In genomic region chr13:45623516-45624090, GRCh38 we compare ENCODE assay signal across 10 cellular contexts. TPM values are rescaled to one million over a fixed set of nuclear protein-coding genes. Genes with fewer than 3 reads are reported as not detected.
DNase-seq lines count a peak whose midpoint lies in the region; ATAC-seq and TF ChIP-seq lines count a peak whose summit lies in the region.
"Had no signal": no experiment of that assay in that cellular context is flagged by ENCODE, and none has a peak within 500 bp of the region (broad histone marks: within the 10 kb centered on the region; RNA-seq: fewer than 3 reads in every experiment).

No MANE protein-coding gene starts in this region.

- H3K27me3 ChIP-seq in left ventricle myocardium inferior (ENCODE audit: low read depth) = peaks cover 67% of the 10 kb centered on the region
- peaks cover 0 to 61% (median 2%) of the 10 kb centered on the region in 4 donors for H3K27me3 ChIP-seq in esophagus squamous epithelium

- WGBS in esophagus squamous epithelium, 2 donors = 36 to 37% methylated on average over 5 of the region's 5 CpGs

- H3K4me1 ChIP-seq in left ventricle myocardium inferior = no peaks in the 10 kb centered on the region
- no peaks in the 10 kb centered on the region for H3K4me1 ChIP-seq in esophagus squamous epithelium

- H3K27ac ChIP-seq in left ventricle myocardium inferior (replicated peaks) = no peak overlapping the region
- H3K27ac ChIP-seq in esophagus squamous epithelium = no peak overlapping the region

- no peaks in the 10 kb centered on the region for H3K36me3 ChIP-seq in left ventricle myocardium inferior
- no peaks in the 10 kb centered on the region for H3K36me3 ChIP-seq in esophagus squamous epithelium

- no peak overlapping the region for H3K4me3 ChIP-seq in left ventricle myocardium inferior
- H3K4me3 ChIP-seq in esophagus squamous epithelium = no peak overlapping the region

- TF ChIP-seq POLR2A in esophagus squamous epithelium (IDR thresholded peaks at IDR 0.05) = no peak

- ATAC-seq in left cardiac atrium (no peak), HG02571 (IDR thresholded peaks at IDR 0.05; ENCODE audit: unreplicated experiment) (no peak), GM18861 (IDR thresholded peaks at IDR 0.05; ENCODE audit: unreplicated experiment) (no peak)

- H3K9me3 ChIP-seq in left ventricle myocardium inferior (replicated peaks) = peaks cover 13% of the 10 kb centered on the region
- H3K9me3 ChIP-seq in esophagus squamous epithelium = no peaks in the 10 kb centered on the region

- TF ChIP-seq CTCF in left ventricle myocardium inferior (IDR thresholded peaks at IDR 0.05; ENCODE audit: borderline replicate concordance) (peak; percentile 57), esophagus squamous epithelium (IDR thresholded peaks at IDR 0.05) (peak in 5 of 6 experiments; percentile 10 to 51 (median 32))

- intact Hi-C loops in left ventricle myocardium inferior (cut with micrococcal nuclease) (no loop called here), left cardiac atrium (cut with DNase I) (loop anchor here in 1 of 2 donors (10.0 kb wide), 2 partner anchors 171 to 501 kb away; no protein-coding TSS in a partner anchor), esophagus squamous epithelium (cut with DNase I) (no loop called here)

- DNase-seq in left ventricle myocardium inferior = no peak
- no peak for DNase-seq in left cardiac atrium
- peak; percentile 26 for DNase-seq in NCI-H460 (ENCODE audit: extremely low read depth, low read depth)
- DNase-seq in esophagus squamous epithelium (lab: John Stamatoyannopoulos, UW) = no peak
- DNase-seq in NCI-H1105 treated with DMSO at 0.1 percent for 48 hours (lab: John Stamatoyannopoulos, UW) = no peak
- no peak for DNase-seq in pons (ENCODE audit: low spot score)
- DNase-seq: naive B cell had no signal

RNA-seq across cellular contexts. Expression of gene ERICH6B, which starts 8.1 kb away (rescaled TPM):
- not detected for total RNA-seq in left ventricle myocardium inferior
- not detected for total RNA-seq in left cardiac atrium
- total RNA-seq in NCI-H460 (2014; rRNA removed; shearing (Covaris generic)) = not detected in 2 replicates
- not detected in 2 replicates for polyA plus RNA-seq in NCI-H460 (2014; cell fraction: nucleus; rRNA removed)
- not detected for total RNA-seq in esophagus squamous epithelium
- total RNA-seq: activated CD8-positive, alpha-beta memory T cell treated with anti-CD3 and anti-CD28 coated beads for 36 hours had no signal
